Comparison of ENCODE assay signal across 1 cellular context in the genomic region with DNA sequence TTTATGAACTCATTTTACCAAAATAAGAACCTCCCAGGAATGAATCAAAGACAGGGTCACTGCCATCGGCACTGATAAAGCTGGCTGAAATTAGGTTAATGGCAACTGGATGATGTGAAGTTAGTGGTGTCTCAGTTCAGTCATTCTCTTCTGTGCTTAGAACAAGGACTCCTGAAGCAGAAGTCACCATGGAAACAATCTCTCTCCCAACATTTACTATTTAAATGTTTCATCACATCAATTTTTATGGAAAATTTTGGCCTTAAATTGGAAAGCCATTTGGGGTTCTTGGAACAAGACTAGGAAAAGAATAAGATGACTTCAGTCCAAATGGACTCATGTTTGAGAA.
A peak's percentile ranks its signal among the peaks of the same experiment; 100 is the strongest.
TF ChIP-seq lines count a peak whose summit lies in the region.

No MANE protein-coding gene starts in this region.

TF ChIP-seq in K562, 482 proteins besides CTCF, POLR2A, EP300 and RAD21:
- TF ChIP-seq TEAD1 (CRISPR knock-in tag; IDR thresholded peaks at IDR 0.05) (no peak), RFX1 (IDR thresholded peaks at IDR 0.05) (peak; percentile 36; the same call in 1 of the 2 replicates)
